19 cellular contexts compared by ENCODE assay signal in genomic region chr18:11004951-11005350, GRCh38.
DNase-seq lines count a peak whose midpoint lies in the region; ATAC-seq and TF ChIP-seq lines count a peak whose summit lies in the region.
"Had no signal": no experiment of that assay in that cellular context is flagged by ENCODE, and none has a peak within 500 bp of the region (broad histone marks: within the 10 kb centered on the region; RNA-seq: fewer than 3 reads in every experiment).

No MANE protein-coding gene starts in this region.

- H3K4me3 Mint-ChIP-seq in chondrocyte (ENCODE audit: unreplicated experiment): no peak overlapping the region
- H3K4me3 Mint-ChIP-seq: activated CD4-positive, alpha-beta T cell treated with anti-CD3 and anti-CD28 coated beads for 36 hours; CD8-positive, alpha-beta memory T cell; HFFc6; natural killer cell had no signal

- peak overlapping the region; percentile 93 for H3K14ac ChIP-seq in IMR-90 (replicated peaks; ENCODE audit: low read depth, low read length)

- peaks cover 8% of the 10 kb centered on the region for H3K9me1 ChIP-seq in IMR-90 (ENCODE audit: insufficient read depth, low read length)

- H3K9me2 ChIP-seq in PC-9 (ENCODE audit: insufficient read depth): no peaks in the 10 kb centered on the region

- peak overlapping the region; percentile 91 for H3K27ac Mint-ChIP-seq in chondrocyte (ENCODE audit: unreplicated experiment)
- H3K27ac Mint-ChIP-seq: activated CD4-positive, alpha-beta T cell treated with anti-CD3 and anti-CD28 coated beads for 36 hours; CD8-positive, alpha-beta memory T cell; HFFc6; natural killer cell had no signal

- peak overlapping the region; percentile 95 for H4K91ac ChIP-seq in IMR-90 (ENCODE audit: insufficient read depth, low read depth, low read length)

- no peak overlapping the region for H3K9ac ChIP-seq in IMR-90 (ENCODE audit: low read depth, low read length)

- H3K4me1 ChIP-seq in A673 (ENCODE audit: insufficient read depth, low read length, poor library complexity, severe bottlenecking) (no peaks in the 10 kb centered on the region), IMR-90 (ENCODE audit: control insufficient read depth, insufficient read depth, low read length) (peaks cover 9% of the 10 kb centered on the region), PC-9 (replicated peaks; ENCODE audit: insufficient read depth) (no peaks in the 10 kb centered on the region)
- H3K4me1 ChIP-seq: upper lobe of left lung had no signal

- H3K18ac ChIP-seq in IMR-90 (ENCODE audit: low read depth, low read length): peak overlapping the region; percentile 84

- no peaks in the 10 kb centered on the region for H3K79me2 ChIP-seq in PC-9 (ENCODE audit: low read depth)

- 0 out of 2 replicates have a peak overlapping the region, but pooled peaks have one; percentile 1 for H3K56ac ChIP-seq in IMR-90 (ENCODE audit: extremely low read depth, insufficient read depth, low read length)

- peak overlapping the region; percentile 97 for H2BK20ac ChIP-seq in IMR-90 (ENCODE audit: low read depth, low read length)

- H4K20me1 ChIP-seq in IMR-90 (ENCODE audit: insufficient read depth, low read length) (no peaks in the 10 kb centered on the region), PC-9 (ENCODE audit: insufficient read depth) (no peaks in the 10 kb centered on the region)

- H2AK9ac ChIP-seq in IMR-90 (replicated peaks; ENCODE audit: low read depth, low read length, poor library complexity): no peak overlapping the region

- no peak overlapping the region for H3K4me2 ChIP-seq in IMR-90 (ENCODE audit: low read depth, low read length)
- no peak overlapping the region for H3K4me2 ChIP-seq in PC-9

- H3K4ac ChIP-seq in IMR-90 (ENCODE audit: low read depth, low read length): peak overlapping the region; percentile 97

- peak overlapping the region; percentile 11 to 89; a peak in 2 of 4 replicates for H4K8ac ChIP-seq in IMR-90 (ENCODE audit: low read depth in 2 of 2, low read length in 2 of 2)

- H3K36me3 ChIP-seq in A673 (ENCODE audit: insufficient read depth, low read length, poor library complexity, severe bottlenecking) (no peaks in the 10 kb centered on the region), IMR-90 (ENCODE audit: control insufficient read depth, insufficient read depth, low read length) (no peaks in the 10 kb centered on the region), PC-9 (ENCODE audit: low read depth) (no peaks in the 10 kb centered on the region)
- H3K36me3 ChIP-seq: upper lobe of left lung had no signal

- CTCF ChIA-PET in A673 (lab: Charles Lee): no interaction called here
- CTCF ChIA-PET in IMR-90 (lab: Yijun Ruan, JAX): interaction anchor here (1.0 kb wide), 1 partner anchor 9 kb away, joined by 3 read pairs; no protein-coding TSS in a partner anchor
- CTCF ChIA-PET in PC-9 (lab: Charles Lee): no interaction called here

- H2BK15ac ChIP-seq in IMR-90 (ENCODE audit: low read depth, low read length): peak overlapping the region; percentile 75; the same call in 1 of the 3 replicates

- peak overlapping the region; percentile 85 for H2AK5ac ChIP-seq in IMR-90 (ENCODE audit: low read depth, low read length)

- peak overlapping the region; percentile 93; the same call in 1 of the 2 replicates for H3K23ac ChIP-seq in IMR-90 (ENCODE audit: low read depth, low read length)

- peaks cover 12% of the 10 kb centered on the region for H3K9me3 Mint-ChIP-seq in chondrocyte (ENCODE audit: low read depth)
- H3K9me3 Mint-ChIP-seq: HFFc6 had no signal

- H3K27ac ChIP-seq in A673 (ENCODE audit: low read depth, low read length, poor library complexity, severe bottlenecking): no peak overlapping the region
- H3K27ac ChIP-seq in IMR-90 (ENCODE audit: insufficient read depth, low read length): peak overlapping the region; percentile 57; the same call in 1 of the 2 replicates
- no peak overlapping the region for H3K27ac ChIP-seq in PC-9
- H3K27ac ChIP-seq: upper lobe of left lung had no signal

- H3K4me3 ChIP-seq in A673 (ENCODE audit: low read depth, low read length, poor library complexity, severe bottlenecking) (no peak overlapping the region), IMR-90 (ENCODE audit: insufficient read depth, low read depth, low read length) (no peak overlapping the region), PC-9 (no peak overlapping the region)
- H3K4me3 ChIP-seq: lung, upper lobe of left lung had no signal

- DNase-seq in A673 (ENCODE audit: low spot score) (peak; percentile 50), IMR-90 (no peak), chondrocyte (ENCODE audit: low spot score) (no peak), myocyte (ENCODE audit: low read depth) (peak; percentile 27), NCI-H748 treated with DMSO at 0.1 percent for 48 hours (lab: John Stamatoyannopoulos, UW) (no peak), NCI-H146 (lab: John Stamatoyannopoulos, UW) (no peak), PC-9 (no peak)
- DNase-seq: activated CD4-positive, alpha-beta T cell treated with anti-CD3 and anti-CD28 coated beads for 36 hours; activated CD8-positive, alpha-beta memory T cell treated with anti-CD3 and anti-CD28 coated beads, Interleukin-2, amount 50 U/mL, for 48 hours; amygdala; CD8-positive, alpha-beta memory T cell; HFFc6; Kasumi-1; natural killer cell; stimulated activated CD4-positive, alpha-beta T cell treated with anti-CD3 and anti-CD28 coated beads, Interleukin-15, amount 100 ng/mL, for 24 hours; stimulated activated naive CD4-positive, alpha-beta T cell treated with Interleukin-2 at 50 U/mL for 16 hours; upper lobe of left lung had no signal

- peak overlapping the region; percentile 79 for H2BK5ac ChIP-seq in IMR-90 (ENCODE audit: low read depth, low read length, poor library complexity, severe bottlenecking)

- no peak overlapping the region for H2AFZ ChIP-seq in IMR-90 (replicated peaks; ENCODE audit: low read length, poor library complexity)
- H2AFZ ChIP-seq in PC-9: no peak overlapping the region

- TF ChIP-seq RAD21 in IMR-90 (IDR thresholded peaks at IDR 0.05; ENCODE audit: low read length): no peak

- dilution Hi-C loops in IMR-90 (cut with HindIII; ENCODE audit: low sequenced_read_pairs, unreplicated experiment): no loop called here

- POLR2A ChIA-PET in A673 (lab: Charles Lee; ENCODE audit: low non-redundant PET): no interaction called here
- POLR2A ChIA-PET in IMR-90 (lab: Charles Lee; ENCODE audit: unreplicated experiment): no interaction called here
- POLR2A ChIA-PET in PC-9 (lab: Charles Lee; ENCODE audit: unreplicated experiment): no interaction called here

- peaks cover 7% of the 10 kb centered on the region for H3K36me3 Mint-ChIP-seq in chondrocyte (ENCODE audit: low read depth)
- H3K36me3 Mint-ChIP-seq: CD8-positive, alpha-beta memory T cell; natural killer cell had no signal

- ATAC-seq in IMR-90 (ENCODE audit: low read depth): no peak
- ATAC-seq in GM21360 (IDR thresholded peaks at IDR 0.05; ENCODE audit: unreplicated experiment): no peak
- ATAC-seq: activated CD4-positive, alpha-beta T cell treated with anti-CD3 and anti-CD28 coated beads for 36 hours; natural killer cell had no signal

- H3F3A ChIP-seq in PC-9 (ENCODE audit: insufficient read depth, low read depth): no peaks in the 10 kb centered on the region

- peak overlapping the region; percentile 99 for H2BK120ac ChIP-seq in IMR-90 (ENCODE audit: low read depth, low read length)

- TF ChIP-seq POLR2A in IMR-90 (IDR thresholded peaks at IDR 0.05; ENCODE audit: low read depth, low read length): no peak

- in situ Hi-C loops in IMR-90 (cut with MboI; ENCODE audit: low sequenced_read_pairs): no loop called here

- BruUV-seq in A673 (replicated peaks; lab: Mats Ljungman, UMichigan) (no TSS peak), IMR-90 (replicated peaks; lab: Mats Ljungman, UMichigan) (no TSS peak), PC-9 (replicated peaks; lab: Mats Ljungman, UMichigan) (no TSS peak)

- H3K9me3 ChIP-seq in A673 (ENCODE audit: low read depth, low read length, poor library complexity, severe bottlenecking) (no peaks in the 10 kb centered on the region), IMR-90 (ENCODE audit: control insufficient read depth, insufficient read depth, low read length) (no peaks in the 10 kb centered on the region), PC-9 (ENCODE audit: insufficient read depth, low read depth) (no peaks in the 10 kb centered on the region)
- H3K9me3 ChIP-seq: upper lobe of left lung had no signal

- peak overlapping the region; percentile 34 for H4K5ac ChIP-seq in IMR-90 (ENCODE audit: low read depth, low read length)

- H3K27me3 Mint-ChIP-seq in chondrocyte (ENCODE audit: low read depth): no peaks in the 10 kb centered on the region
- H3K27me3 Mint-ChIP-seq: activated CD4-positive, alpha-beta T cell treated with anti-CD3 and anti-CD28 coated beads for 36 hours; CD8-positive, alpha-beta memory T cell had no signal

- TF ChIP-seq CTCF in A673 (conservative IDR thresholded peaks at IDR 0.05; ENCODE audit: low read depth, low read length) (no peak), IMR-90 (conservative IDR thresholded peaks at IDR 0.05; ENCODE audit: low read depth, low read length) (no peak), chondrocyte (IDR thresholded peaks at IDR 0.05) (no peak), PC-9 (conservative IDR thresholded peaks at IDR 0.05) (no peak)

- peaks cover 60% of the 10 kb centered on the region for H3K4me1 Mint-ChIP-seq in chondrocyte (ENCODE audit: low read depth)
- H3K4me1 Mint-ChIP-seq: activated CD4-positive, alpha-beta T cell treated with anti-CD3 and anti-CD28 coated beads for 36 hours; CD8-positive, alpha-beta memory T cell; natural killer cell had no signal

- intact Hi-C loops in A673 (cut with micrococcal nuclease; ENCODE audit: unreplicated experiment) (no loop called here), IMR-90 (cut with micrococcal nuclease) (no loop called here), PC-9 (cut with micrococcal nuclease; ENCODE audit: unreplicated experiment) (no loop called here)

- peaks cover 0 to 22% of the 10 kb centered on the region in 2 experiments; a peak in 2 of 4 replicates for H3K79me1 ChIP-seq in IMR-90 (ENCODE audit: low read depth in 1 of 2, low read length in 2 of 2)

- H3K27me3 ChIP-seq in A673 (replicated peaks; ENCODE audit: insufficient read depth, low read depth, low read length, poor library complexity): peaks cover 7% of the 10 kb centered on the region
- H3K27me3 ChIP-seq in IMR-90 (ENCODE audit: control insufficient read depth, insufficient read depth, low read length): no peaks in the 10 kb centered on the region
- peaks cover 19% of the 10 kb centered on the region; the same call in 1 of the 2 replicates for H3K27me3 ChIP-seq in PC-9 (ENCODE audit: insufficient read depth, low read depth)
- H3K27me3 ChIP-seq: upper lobe of left lung had no signal

TF ChIP-seq in IMR-90, 13 proteins besides CTCF, POLR2A, EP300 and RAD21 (continues in another document):
- no peak for TF ChIP-seq MAFK (IDR thresholded peaks at IDR 0.05; ENCODE audit: low read depth, low read length)
- no peak for TF ChIP-seq RFX5 (IDR thresholded peaks at IDR 0.05; ENCODE audit: low read depth, low read length)
- no peak for TF ChIP-seq RCOR1 (IDR thresholded peaks at IDR 0.05; ENCODE audit: insufficient replicate concordance, low read length)

Comparison
In these comparisons a context has a peak if more than half of its experiments do, and no peak if none do; other contexts are left out.
1. DNase-seq: peak in A673 (single experiment) and myocyte (single experiment); none in IMR-90 (single experiment), chondrocyte (single experiment), NCI-H748 treated with DMSO at 0.1 percent for 48 hours (single experiment), NCI-H146 (single experiment) and PC-9 (0 of 2).